Comparison of ENCODE assay signal across 2 cellular contexts in the genomic region with DNA sequence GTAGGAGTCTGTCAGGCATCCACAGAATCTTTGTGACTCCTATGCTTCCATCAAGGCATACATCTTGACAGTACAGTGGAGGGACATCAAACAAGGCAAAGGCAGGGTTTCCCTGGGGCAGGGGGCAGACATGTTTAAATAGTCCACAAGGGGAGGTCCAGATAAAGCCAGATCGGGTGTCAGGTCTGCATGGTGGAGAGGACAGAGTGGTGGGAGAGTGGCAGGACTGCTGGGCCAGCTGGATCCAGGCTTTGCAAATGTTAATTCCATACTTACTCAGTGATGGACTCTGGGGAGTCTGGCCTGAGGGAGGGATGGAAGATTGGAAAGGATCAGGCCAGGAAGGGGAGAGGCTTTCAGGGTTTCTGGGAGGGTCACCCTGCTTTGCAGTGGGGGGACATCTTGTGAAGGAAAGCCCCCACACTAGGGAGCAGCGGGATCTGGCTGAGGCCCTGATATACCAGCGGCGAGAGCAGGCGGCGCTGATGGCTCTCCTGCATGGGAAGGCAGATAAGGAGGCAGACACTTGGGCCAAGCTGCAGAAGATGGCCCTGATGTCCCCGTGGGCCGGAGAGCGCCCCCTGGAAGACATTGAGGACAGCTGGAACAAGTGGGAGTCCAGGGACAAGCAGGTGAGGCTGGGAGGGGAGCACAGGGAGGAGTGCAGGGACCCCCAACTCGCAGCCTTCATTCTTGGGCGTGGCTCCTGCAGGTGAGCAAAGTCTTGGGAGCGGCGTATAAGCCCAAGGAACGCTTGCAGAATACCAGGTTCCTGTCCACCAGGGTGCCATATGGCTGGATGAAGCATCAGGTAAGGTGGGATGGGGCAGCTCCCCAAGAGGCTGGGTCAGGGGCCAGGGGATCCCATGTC.
TF ChIP-seq lines count a peak whose summit lies in the region.

No MANE protein-coding gene starts in this region.

TF ChIP-seq in HepG2, 621 proteins besides CTCF, POLR2A, EP300 and RAD21 (continues in another document):
- TF ChIP-seq ZNF7 (CRISPR knock-in tag; IDR thresholded peaks at IDR 0.05) (no peak), SATB2 (CRISPR knock-in tag; IDR thresholded peaks at IDR 0.05) (no peak), CHD2 (IDR thresholded peaks at IDR 0.05; ENCODE audit: low read depth, low read length) (no peak), TSC22D2 (CRISPR knock-in tag; IDR thresholded peaks at IDR 0.05; ENCODE audit: borderline replicate concordance) (no peak), ZFP91 (CRISPR knock-in tag; IDR thresholded peaks at IDR 0.05; ENCODE audit: borderline replicate concordance) (0 out of 2 replicates have a peak, but pooled peaks have one; percentile 12), FOXK2 (IDR thresholded peaks at IDR 0.05) (no peak), HNRNPLL (IDR thresholded peaks at IDR 0.05; ENCODE audit: low read depth, low read length, poor library complexity, severe bottlenecking) (no peak), ZNF788 (CRISPR knock-in tag; IDR thresholded peaks at IDR 0.05; ENCODE audit: borderline replicate concordance) (0 out of 2 replicates have a peak, but pooled peaks have one; percentile 24)
- TF ChIP-seq, protein P1, sequence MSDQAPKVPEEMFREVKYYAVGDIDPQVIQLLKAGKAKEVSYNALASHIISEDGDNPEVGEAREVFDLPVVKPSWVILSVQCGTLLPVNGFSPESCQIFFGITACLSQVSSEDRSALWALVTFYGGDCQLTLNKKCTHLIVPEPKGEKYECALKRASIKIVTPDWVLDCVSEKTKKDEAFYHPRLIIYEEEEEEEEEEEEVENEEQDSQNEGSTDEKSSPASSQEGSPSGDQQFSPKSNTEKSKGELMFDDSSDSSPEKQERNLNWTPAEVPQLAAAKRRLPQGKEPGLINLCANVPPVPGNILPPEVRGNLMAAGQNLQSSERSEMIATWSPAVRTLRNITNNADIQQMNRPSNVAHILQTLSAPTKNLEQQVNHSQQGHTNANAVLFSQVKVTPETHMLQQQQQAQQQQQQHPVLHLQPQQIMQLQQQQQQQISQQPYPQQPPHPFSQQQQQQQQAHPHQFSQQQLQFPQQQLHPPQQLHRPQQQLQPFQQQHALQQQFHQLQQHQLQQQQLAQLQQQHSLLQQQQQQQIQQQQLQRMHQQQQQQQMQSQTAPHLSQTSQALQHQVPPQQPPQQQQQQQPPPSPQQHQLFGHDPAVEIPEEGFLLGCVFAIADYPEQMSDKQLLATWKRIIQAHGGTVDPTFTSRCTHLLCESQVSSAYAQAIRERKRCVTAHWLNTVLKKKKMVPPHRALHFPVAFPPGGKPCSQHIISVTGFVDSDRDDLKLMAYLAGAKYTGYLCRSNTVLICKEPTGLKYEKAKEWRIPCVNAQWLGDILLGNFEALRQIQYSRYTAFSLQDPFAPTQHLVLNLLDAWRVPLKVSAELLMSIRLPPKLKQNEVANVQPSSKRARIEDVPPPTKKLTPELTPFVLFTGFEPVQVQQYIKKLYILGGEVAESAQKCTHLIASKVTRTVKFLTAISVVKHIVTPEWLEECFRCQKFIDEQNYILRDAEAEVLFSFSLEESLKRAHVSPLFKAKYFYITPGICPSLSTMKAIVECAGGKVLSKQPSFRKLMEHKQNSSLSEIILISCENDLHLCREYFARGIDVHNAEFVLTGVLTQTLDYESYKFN (CRISPR knock-in tag; conservative IDR thresholded peaks at IDR 0.05): no peak
- TF ChIP-seq, protein P2, sequence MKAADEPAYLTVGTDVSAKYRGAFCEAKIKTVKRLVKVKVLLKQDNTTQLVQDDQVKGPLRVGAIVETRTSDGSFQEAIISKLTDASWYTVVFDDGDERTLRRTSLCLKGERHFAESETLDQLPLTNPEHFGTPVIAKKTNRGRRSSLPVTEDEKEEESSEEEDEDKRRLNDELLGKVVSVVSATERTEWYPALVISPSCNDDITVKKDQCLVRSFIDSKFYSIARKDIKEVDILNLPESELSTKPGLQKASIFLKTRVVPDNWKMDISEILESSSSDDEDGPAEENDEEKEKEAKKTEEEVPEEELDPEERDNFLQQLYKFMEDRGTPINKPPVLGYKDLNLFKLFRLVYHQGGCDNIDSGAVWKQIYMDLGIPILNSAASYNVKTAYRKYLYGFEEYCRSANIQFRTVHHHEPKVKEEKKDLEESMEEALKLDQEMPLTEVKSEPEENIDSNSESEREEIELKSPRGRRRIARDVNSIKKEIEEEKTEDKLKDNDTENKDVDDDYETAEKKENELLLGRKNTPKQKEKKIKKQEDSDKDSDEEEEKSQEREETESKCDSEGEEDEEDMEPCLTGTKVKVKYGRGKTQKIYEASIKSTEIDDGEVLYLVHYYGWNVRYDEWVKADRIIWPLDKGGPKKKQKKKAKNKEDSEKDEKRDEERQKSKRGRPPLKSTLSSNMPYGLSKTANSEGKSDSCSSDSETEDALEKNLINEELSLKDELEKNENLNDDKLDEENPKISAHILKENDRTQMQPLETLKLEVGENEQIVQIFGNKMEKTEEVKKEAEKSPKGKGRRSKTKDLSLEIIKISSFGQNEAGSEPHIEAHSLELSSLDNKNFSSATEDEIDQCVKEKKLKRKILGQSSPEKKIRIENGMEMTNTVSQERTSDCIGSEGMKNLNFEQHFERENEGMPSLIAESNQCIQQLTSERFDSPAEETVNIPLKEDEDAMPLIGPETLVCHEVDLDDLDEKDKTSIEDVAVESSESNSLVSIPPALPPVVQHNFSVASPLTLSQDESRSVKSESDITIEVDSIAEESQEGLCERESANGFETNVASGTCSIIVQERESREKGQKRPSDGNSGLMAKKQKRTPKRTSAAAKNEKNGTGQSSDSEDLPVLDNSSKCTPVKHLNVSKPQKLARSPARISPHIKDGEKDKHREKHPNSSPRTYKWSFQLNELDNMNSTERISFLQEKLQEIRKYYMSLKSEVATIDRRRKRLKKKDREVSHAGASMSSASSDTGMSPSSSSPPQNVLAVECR (CRISPR knock-in tag; IDR thresholded peaks at IDR 0.05; ENCODE audit: borderline replicate concordance): no peak
- TF ChIP-seq, protein P3, sequence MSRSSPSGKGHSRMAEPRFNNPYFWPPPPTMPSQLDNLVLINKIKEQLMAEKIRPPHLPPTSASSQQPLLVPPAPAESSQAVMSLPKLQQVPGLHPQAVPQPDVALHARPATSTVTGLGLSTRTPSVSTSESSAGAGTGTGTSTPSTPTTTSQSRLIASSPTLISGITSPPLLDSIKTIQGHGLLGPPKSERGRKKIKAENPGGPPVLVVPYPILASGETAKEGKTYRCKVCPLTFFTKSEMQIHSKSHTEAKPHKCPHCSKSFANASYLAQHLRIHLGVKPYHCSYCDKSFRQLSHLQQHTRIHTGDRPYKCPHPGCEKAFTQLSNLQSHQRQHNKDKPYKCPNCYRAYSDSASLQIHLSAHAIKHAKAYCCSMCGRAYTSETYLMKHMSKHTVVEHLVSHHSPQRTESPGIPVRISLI (CRISPR knock-in tag; IDR thresholded peaks at IDR 0.05; ENCODE audit: borderline replicate concordance): no peak

TF ChIP-seq in K562, 482 proteins besides CTCF, POLR2A, EP300 and RAD21:
- TF ChIP-seq ZNF146 (CRISPR knock-in tag; IDR thresholded peaks at IDR 0.05; ENCODE audit: unreplicated experiment) (no peak), MBD2 (IDR thresholded peaks at IDR 0.05; ENCODE audit: borderline replicate concordance, low read depth) (no peak), CTCFL (IDR thresholded peaks at IDR 0.05; ENCODE audit: borderline replicate concordance, insufficient read depth, low read depth, low read length, poor library complexity, severe bottlenecking) (peak; percentile 21), TFAP4 (CRISPR knock-in tag; IDR thresholded peaks at IDR 0.05; ENCODE audit: borderline replicate concordance) (peak; percentile 58; the same call in 1 of the 2 replicates), ETS2 (tag; IDR thresholded peaks at IDR 0.05; ENCODE audit: borderline replicate concordance, poor library complexity, severe bottlenecking) (no peak), TFAM (CRISPR knock-in tag; conservative IDR thresholded peaks at IDR 0.05) (no peak), GATA2 (CRISPR knock-in tag; IDR thresholded peaks at IDR 0.05) (0 out of 2 replicates have a peak, but pooled peaks have one; percentile 36), ZSCAN32 (CRISPR knock-in tag; IDR thresholded peaks at IDR 0.05) (no peak), RCOR1 (IDR thresholded peaks at IDR 0.05; ENCODE audit: borderline replicate concordance in 1 of 2, low read depth in 2 of 2, low read length in 2 of 2) (peak in 1 of 2 experiments; percentile 36; a peak in 1 of 4 replicates), YY1 (IDR thresholded peaks at IDR 0.05; ENCODE audit: borderline replicate concordance in 1 of 3, control insufficient read depth in 1 of 3, extremely low read depth in 1 of 3, insufficient read depth in 3 of 3, insufficient read length in 1 of 3, insufficient replicate concordance in 2 of 3, low read depth in 1 of 3, low read length in 2 of 3) (peak in 1 of 3 experiments; percentile 12), CBFA2T3 (IDR thresholded peaks at IDR 0.05) (peak; percentile 42), UBTF (IDR thresholded peaks at IDR 0.05; ENCODE audit: borderline replicate concordance in 1 of 2, low read depth in 2 of 2, low read length in 2 of 2) (0 out of 4 replicates have a peak, but pooled peaks of 1 of the 2 experiments have one; percentile 58)
